ENCODE assay signal across 8 cellular contexts in the genomic region with DNA sequence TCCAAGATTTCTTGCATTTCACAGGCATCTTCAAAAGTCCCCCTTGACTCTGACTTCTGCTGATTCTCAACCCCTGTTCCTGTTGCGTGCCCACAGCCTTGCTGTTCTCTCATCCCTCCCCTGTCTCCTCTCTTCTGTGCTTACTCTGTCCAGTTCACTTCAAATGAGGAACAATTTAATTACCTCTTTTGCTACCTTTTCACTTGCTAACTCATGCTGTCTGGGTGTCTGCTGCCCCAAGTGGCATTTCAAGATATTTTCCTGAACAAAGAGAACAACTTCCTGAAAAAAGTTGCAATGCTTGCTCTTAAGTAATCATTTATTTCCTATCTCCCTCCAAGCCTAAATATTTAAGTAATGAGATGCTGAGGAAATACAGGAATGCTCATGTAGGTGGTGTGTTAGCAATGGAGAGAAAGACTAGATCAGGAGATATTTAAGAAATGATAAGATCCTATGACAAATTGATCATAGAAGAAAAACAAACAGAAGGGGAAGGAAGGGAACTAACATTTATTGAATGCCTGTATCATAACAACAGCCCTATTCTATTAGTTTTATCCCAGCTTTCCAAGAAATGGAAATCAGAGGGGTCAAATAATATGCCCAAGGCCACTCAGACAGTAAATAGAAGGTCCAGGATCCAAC. TPM values are rescaled to one million over a fixed set of nuclear protein-coding genes. Genes with fewer than 3 reads are reported as not detected.
DNase-seq lines count a peak whose midpoint lies in the region; ATAC-seq and TF ChIP-seq lines count a peak whose summit lies in the region.

No MANE protein-coding gene starts in this region.

- H2AK5ac ChIP-seq in mesendoderm (ENCODE audit: low read length), result no peak overlapping the region

- no peak overlapping the region for H4K5ac ChIP-seq in mesendoderm (ENCODE audit: low read length)

- no peak overlapping the region for H2BK5ac ChIP-seq in mesendoderm (ENCODE audit: low read length)

- H4K8ac ChIP-seq in mesendoderm (ENCODE audit: low read depth, low read length), result no peak overlapping the region

- no peak for TF ChIP-seq POLR2A in adrenal gland (IDR thresholded peaks at IDR 0.05)

- peak in 5 of 6 experiments; percentile 6 to 41 (median 30) for TF ChIP-seq CTCF in adrenal gland (IDR thresholded peaks at IDR 0.05)

- H3K4me1 ChIP-seq in adrenal gland (replicated peaks in 1 of 2) (no peaks in the 10 kb centered on the region), mesendoderm (ENCODE audit: control insufficient read depth, low read depth, low read length) (peaks cover 4% of the 10 kb centered on the region)

- H3K23ac ChIP-seq in mesendoderm (ENCODE audit: low read length), result no peak overlapping the region

- no peaks in the 10 kb centered on the region for H3K9me3 ChIP-seq in adrenal gland (replicated peaks in 1 of 3)

- H3K27ac ChIP-seq in adrenal gland, result no peak overlapping the region
- no peak overlapping the region for H3K27ac ChIP-seq in mesendoderm (ENCODE audit: low read depth, low read length)

- no peak overlapping the region for H3K18ac ChIP-seq in mesendoderm (ENCODE audit: low read length)

- no peak overlapping the region for H2BK120ac ChIP-seq in mesendoderm (ENCODE audit: low read depth, low read length)

- H3K4ac ChIP-seq in mesendoderm (ENCODE audit: low read depth, low read length), result no peak overlapping the region

- intact Hi-C loops in adrenal gland (cut with DNase I), result no loop called here

- 60 to 88% (median 73%) methylated on average over 1 of the region's 1 CpG for WGBS in adrenal gland, 4 donors
- no CpG with 5 or more reads among the region's 1 CpG for WGBS in mesendoderm (ENCODE audit: extremely low coverage, insufficient coverage, low lambda C conversion rate)

- DNase-seq in GF-D8 (lab: John Stamatoyannopoulos, UW) (peak; percentile 30), adrenal gland (no peak), mesendoderm (peak; percentile 36), NCI-H1436 (lab: John Stamatoyannopoulos, UW) (no peak)
- no peak for DNase-seq in stimulated activated CD8-positive, alpha-beta memory T cell treated with anti-CD3 and anti-CD28 coated beads, Interleukin-4, amount 100 ng/mL, for 48 hours

- H3K36me3 ChIP-seq in adrenal gland (replicated peaks in 1 of 2) (no peaks in the 10 kb centered on the region), mesendoderm (ENCODE audit: control insufficient read depth, insufficient read depth, low read length) (no peaks in the 10 kb centered on the region)

- H3K56ac ChIP-seq in mesendoderm (ENCODE audit: low read length), result no peak overlapping the region

- no peaks in the 10 kb centered on the region for H3K79me2 ChIP-seq in mesendoderm (ENCODE audit: control insufficient read depth, insufficient read depth, low read length)

- H3K9ac ChIP-seq in mesendoderm (ENCODE audit: low read length), result no peak overlapping the region

- no peak overlapping the region for H3K4me2 ChIP-seq in mesendoderm (ENCODE audit: low read length)

- H3K79me1 ChIP-seq in mesendoderm (ENCODE audit: low read length), result no peaks in the 10 kb centered on the region

- ATAC-seq in HG03469 (IDR thresholded peaks at IDR 0.05; ENCODE audit: unreplicated experiment) (peak; percentile 44), GM21390 (IDR thresholded peaks at IDR 0.05; ENCODE audit: unreplicated experiment) (no peak), HG02981 (IDR thresholded peaks at IDR 0.05; ENCODE audit: unreplicated experiment) (no peak)

- H3K4me3 ChIP-seq in adrenal gland (no peak overlapping the region), mesendoderm (ENCODE audit: low read length) (no peak overlapping the region)

- no peak overlapping the region for H2BK15ac ChIP-seq in mesendoderm (replicated peaks; ENCODE audit: low read depth)

- no peaks in the 10 kb centered on the region for H3K27me3 ChIP-seq in adrenal gland
- no peaks in the 10 kb centered on the region for H3K27me3 ChIP-seq in mesendoderm (ENCODE audit: insufficient read depth, low read length, poor library complexity)

RNA-seq across cellular contexts. Expression of a gene that starts 42.2 kb away (rescaled TPM):
- 1 to 10 TPM; 1.8 to 7.3 (median 3.7) TPM for total RNA-seq in adrenal gland
- 1 to 10 TPM in 1 of 3 donors, under 1 TPM in 2; 0.16 to 3.3 (median 0.94) TPM for polyA plus RNA-seq in adrenal gland
- polyA plus RNA-seq in mesendoderm (2013, experiment 1 of 2), result 0.07 TPM
- 0.06 TPM for polyA plus RNA-seq in mesendoderm (2013, experiment 2 of 2)

Comparison
In these comparisons a context has a peak if more than half of its experiments do, and no peak if none do; other contexts are left out.
1. DNase-seq: peak in GF-D8 (single experiment) and mesendoderm (single experiment); none in adrenal gland (0 of 7), stimulated activated CD8-positive, alpha-beta memory T cell treated with anti-CD3 and anti-CD28 coated beads, Interleukin-4, amount 100 ng/mL, for 48 hours (single experiment) and NCI-H1436 (single experiment).